Comparison of ENCODE assay signal across 18 cellular contexts in genomic region chr3:27575509-27575908, GRCh38.
"Had no signal": no experiment of that assay in that cellular context is flagged by ENCODE, and none has a peak within 500 bp of the region (broad histone marks: within the 10 kb centered on the region; RNA-seq: fewer than 3 reads in every experiment).

No MANE protein-coding gene starts in this region.

- H3K4me3 Mint-ChIP-seq: activated B cell treated with CpG ODN at 0.5 μM for 24 hours, neural crest cell, T-cell had no signal

- DNase-seq: activated B cell treated with CpG ODN at 0.5 μM for 24 hours; activated CD4-positive, alpha-beta T cell treated with anti-CD3 and anti-CD28 coated beads, Interleukin-2, amount 50 U/mL, for 1 hour; activated effector memory CD4-positive, alpha-beta T cell treated with anti-CD3 and anti-CD28 coated beads, Interleukin-2, amount 50 U/mL, for 16 hours; activated T-cell treated with anti-CD3 and anti-CD28 coated beads, Interleukin-2, amount 50 U/mL, for 1 hour; gastrocnemius medialis; islet precursor cell; left lung; mesenchymal stem cell; ovary; sigmoid colon; stimulated activated CD4-positive, alpha-beta T cell treated with anti-CD3 and anti-CD28 coated beads, Interleukin-12 subunit alpha, Interleukin-12 subunit beta, amount 100 ng/mL, for 4 hours; stimulated activated CD4-positive, alpha-beta T cell treated with anti-CD3 and anti-CD28 coated beads, Interleukin-2, amount 100 ng/mL, for 48 hours; stomach; T-cell had no signal

- ATAC-seq: activated naive CD4-positive, alpha-beta T cell treated with anti-CD3 and anti-CD28 coated beads, Interleukin-2, amount 50 U/mL, for 72 hours; gastrocnemius medialis; left lung; T-cell had no signal

- H3K9me3 Mint-ChIP-seq: activated B cell treated with CpG ODN at 0.5 μM for 24 hours; activated naive CD4-positive, alpha-beta T cell treated with anti-CD3 and anti-CD28 coated beads, Interleukin-2, amount 50 U/mL, for 72 hours; neural crest cell; T-cell had no signal

- H3K36me3 Mint-ChIP-seq: activated naive CD4-positive, alpha-beta T cell treated with anti-CD3 and anti-CD28 coated beads, Interleukin-2, amount 50 U/mL, for 72 hours; T-cell had no signal

- H3K4me1 Mint-ChIP-seq: activated B cell treated with CpG ODN at 0.5 μM for 24 hours, T-cell had no signal

- H3K27me3 ChIP-seq: esophagus muscularis mucosa, gastrocnemius medialis, left lung, ovary, sigmoid colon, stomach had no signal

- H3K4me3 ChIP-seq: esophagus muscularis mucosa, gastrocnemius medialis, left lung, ovary, sigmoid colon, stomach, thoracic aorta had no signal

- H3K27ac ChIP-seq: esophagus muscularis mucosa, gastrocnemius medialis, left lung, ovary, sigmoid colon, stomach had no signal

- H3K9me3 ChIP-seq: esophagus muscularis mucosa, gastrocnemius medialis, left lung, ovary, sigmoid colon, stomach, thoracic aorta had no signal

- H3K27ac Mint-ChIP-seq: activated B cell treated with CpG ODN at 0.5 μM for 24 hours; activated naive CD4-positive, alpha-beta T cell treated with anti-CD3 and anti-CD28 coated beads, Interleukin-2, amount 50 U/mL, for 72 hours; T-cell had no signal

- H3K27me3 Mint-ChIP-seq: activated B cell treated with CpG ODN at 0.5 μM for 24 hours, T-cell had no signal
